In the genomic region with DNA sequence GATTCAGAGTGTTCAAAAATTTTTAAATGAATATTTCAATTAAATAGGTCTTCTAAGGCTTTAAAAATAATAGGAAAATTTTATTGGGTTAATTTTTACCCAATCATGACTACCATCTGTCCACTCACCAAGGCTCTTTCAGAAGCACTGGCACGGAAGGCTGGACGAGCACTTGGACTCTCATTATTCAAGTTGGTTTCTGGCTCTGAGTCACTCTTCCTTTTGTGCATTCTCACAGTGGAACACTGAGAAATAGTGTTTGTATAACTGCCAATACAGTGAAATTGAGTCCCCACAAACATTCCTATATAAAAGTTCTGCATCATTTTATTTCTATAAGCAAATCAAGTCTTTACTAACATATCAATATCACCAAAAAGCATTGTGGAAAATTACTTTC, we compare ENCODE assay signal across 14 cellular contexts.
DNase-seq lines count a peak whose midpoint lies in the region; ATAC-seq and FAIRE-seq lines count a peak whose summit lies in the region.
"Had no signal": no experiment of that assay in that cellular context is flagged by ENCODE, and none has a peak within 500 bp of the region (broad histone marks: within the 10 kb centered on the region; RNA-seq: fewer than 3 reads in every experiment).

No MANE protein-coding gene starts in this region.

- H2BK15ac ChIP-seq in neuronal stem cell (ENCODE audit: low read length) (no peak overlapping the region), mesendoderm (replicated peaks; ENCODE audit: low read depth) (no peak overlapping the region)

- ATAC-seq in GM21367 (IDR thresholded peaks at IDR 0.05; ENCODE audit: unreplicated experiment) (no peak), GM21576 (IDR thresholded peaks at IDR 0.05; ENCODE audit: unreplicated experiment) (no peak)
- ATAC-seq: left lobe of liver, pancreas had no signal

- H2BK5ac ChIP-seq in neuronal stem cell (ENCODE audit: low read length): no peak overlapping the region
- H2BK5ac ChIP-seq in mesendoderm (ENCODE audit: low read length): no peak overlapping the region

- H4K8ac ChIP-seq in neuronal stem cell (ENCODE audit: low read depth, low read length) (no peak overlapping the region), mesendoderm (ENCODE audit: low read depth, low read length) (no peak overlapping the region)

- no peak overlapping the region for H3K9ac ChIP-seq in neuronal stem cell (ENCODE audit: low read depth, low read length, poor library complexity)
- no peak overlapping the region for H3K9ac ChIP-seq in mesendoderm (ENCODE audit: low read length)

- H3K9me3 ChIP-seq in neuronal stem cell (replicated peaks in 1 of 2; ENCODE audit: control insufficient read depth in 2 of 2, insufficient read depth in 1 of 2, low read depth in 1 of 2, low read length in 2 of 2): no peaks in the 10 kb centered on the region
- no peaks in the 10 kb centered on the region for H3K9me3 ChIP-seq in SJCRH30 (replicated peaks)
- H3K9me3 ChIP-seq: pancreas, suprapubic skin had no signal

- no peaks in the 10 kb centered on the region for H3K27me3 ChIP-seq in neuronal stem cell (ENCODE audit: control insufficient read depth in 3 of 3, insufficient read depth in 3 of 3, low read depth in 1 of 3, low read length in 3 of 3)
- no peaks in the 10 kb centered on the region for H3K27me3 ChIP-seq in SJCRH30
- H3K27me3 ChIP-seq in mesendoderm (ENCODE audit: insufficient read depth, low read length, poor library complexity): no peaks in the 10 kb centered on the region
- H3K27me3 ChIP-seq: suprapubic skin had no signal

- H2BK12ac ChIP-seq in neuronal stem cell (ENCODE audit: low read length): no peak overlapping the region

- no CpG with 5 or more reads among the region's 2 CpGs for WGBS in neuronal stem cell (ENCODE audit: extremely low coverage in 2 of 2, insufficient read length in 2 of 2, insufficient replicate concordance in 1 of 2), 2 donors
- no CpG with 5 or more reads among the region's 2 CpGs for WGBS in mesendoderm (ENCODE audit: extremely low coverage, insufficient coverage, low lambda C conversion rate)

- H3K36me3 ChIP-seq in neuronal stem cell (replicated peaks in 1 of 2; ENCODE audit: control insufficient read depth in 2 of 2, insufficient read depth in 2 of 2, low read length in 2 of 2) (no peaks in the 10 kb centered on the region), SJCRH30 (no peaks in the 10 kb centered on the region), mesendoderm (ENCODE audit: control insufficient read depth, insufficient read depth, low read length) (no peaks in the 10 kb centered on the region)
- H3K36me3 ChIP-seq: pancreas, suprapubic skin had no signal

- no peak overlapping the region for H3K23ac ChIP-seq in neuronal stem cell (ENCODE audit: low read depth, low read length, poor library complexity)
- H3K23ac ChIP-seq in mesendoderm (ENCODE audit: low read length): no peak overlapping the region

- H3K27ac ChIP-seq in epithelial cell of prostate (peak overlapping the region; percentile 74), neuronal stem cell (replicated peaks; ENCODE audit: low read length) (no peak overlapping the region), SJCRH30 (no peak overlapping the region), mesendoderm (ENCODE audit: low read depth, low read length) (no peak overlapping the region)
- H3K27ac ChIP-seq: pancreas, suprapubic skin had no signal

- H3K4me2 ChIP-seq in neuronal stem cell (ENCODE audit: insufficient read depth, low read length, poor library complexity, severe bottlenecking) (no peak overlapping the region), mesendoderm (ENCODE audit: low read length) (no peak overlapping the region)

- H3K4me1 ChIP-seq in neuronal stem cell (ENCODE audit: control insufficient read depth in 2 of 2, insufficient read depth in 1 of 2, low read depth in 1 of 2, low read length in 2 of 2) (no peaks in the 10 kb centered on the region), SJCRH30 (no peaks in the 10 kb centered on the region), mesendoderm (ENCODE audit: control insufficient read depth, low read depth, low read length) (no peaks in the 10 kb centered on the region)
- H3K4me1 ChIP-seq: pancreas, suprapubic skin had no signal

- H3K79me1 ChIP-seq in neuronal stem cell (ENCODE audit: low read depth, low read length) (no peaks in the 10 kb centered on the region), mesendoderm (ENCODE audit: low read length) (no peaks in the 10 kb centered on the region)

- H3K4ac ChIP-seq in neuronal stem cell (ENCODE audit: low read length) (no peak overlapping the region), mesendoderm (ENCODE audit: low read depth, low read length) (no peak overlapping the region)

- H3K14ac ChIP-seq in neuronal stem cell (ENCODE audit: low read length): no peak overlapping the region

- H3K4me3 ChIP-seq in neuronal stem cell (ENCODE audit: low read length in 2 of 2) (no peak overlapping the region), SJCRH30 (no peak overlapping the region), mesendoderm (ENCODE audit: low read length) (no peak overlapping the region)
- H3K4me3 ChIP-seq: pancreas, suprapubic skin had no signal

- H2BK120ac ChIP-seq in neuronal stem cell (ENCODE audit: low read depth, low read length) (no peak overlapping the region), mesendoderm (ENCODE audit: low read depth, low read length) (no peak overlapping the region)

- H3K56ac ChIP-seq in mesendoderm (ENCODE audit: low read length): no peak overlapping the region

- DNase-seq in DMS53 treated with DMSO at 0.1 percent for 48 hours (lab: John Stamatoyannopoulos, UW; ENCODE audit: unreplicated experiment) (peak; percentile 89), RCC 7860 (ENCODE audit: low spot score) (peak; percentile 77), epithelial cell of prostate (ENCODE audit: low read depth, low spot score) (peak; percentile 69), neuronal stem cell (ENCODE audit: low spot score) (no peak), SJCRH30 (no peak), mesendoderm (no peak)
- DNase-seq: DMS 273 treated with DMSO at 0.1 percent for 48 hours, NCI-H1436, pancreas, T-helper 9 cell had no signal

- FAIRE-seq in RCC 7860 (lab: Jason Lieb, UNC): peak; percentile 94

- H4K5ac ChIP-seq in mesendoderm (ENCODE audit: low read length): no peak overlapping the region

- peak overlapping the region; percentile 31 for H2AFZ ChIP-seq in neuronal stem cell (ENCODE audit: low read length)

- H3K18ac ChIP-seq in neuronal stem cell (ENCODE audit: low read length): no peak overlapping the region
- H3K18ac ChIP-seq in mesendoderm (ENCODE audit: low read length): no peak overlapping the region

- H4K91ac ChIP-seq in neuronal stem cell (ENCODE audit: low read depth, low read length, poor library complexity): no peak overlapping the region

- H3K79me2 ChIP-seq in mesendoderm (ENCODE audit: control insufficient read depth, insufficient read depth, low read length): no peaks in the 10 kb centered on the region

- H2AK5ac ChIP-seq in neuronal stem cell (ENCODE audit: low read depth, low read length): no peak overlapping the region
- H2AK5ac ChIP-seq in mesendoderm (ENCODE audit: low read length): no peak overlapping the region

Comparison
In these comparisons a context has a peak if more than half of its experiments do, and no peak if none do; other contexts are left out.
1. DNase-seq: peak in DMS53 treated with DMSO at 0.1 percent for 48 hours (single experiment), RCC 7860 (single experiment) and epithelial cell of prostate (single experiment); none in neuronal stem cell (single experiment), SJCRH30 (0 of 2) and mesendoderm (single experiment).